8 cellular contexts compared by ENCODE assay signal in the genomic region with DNA sequence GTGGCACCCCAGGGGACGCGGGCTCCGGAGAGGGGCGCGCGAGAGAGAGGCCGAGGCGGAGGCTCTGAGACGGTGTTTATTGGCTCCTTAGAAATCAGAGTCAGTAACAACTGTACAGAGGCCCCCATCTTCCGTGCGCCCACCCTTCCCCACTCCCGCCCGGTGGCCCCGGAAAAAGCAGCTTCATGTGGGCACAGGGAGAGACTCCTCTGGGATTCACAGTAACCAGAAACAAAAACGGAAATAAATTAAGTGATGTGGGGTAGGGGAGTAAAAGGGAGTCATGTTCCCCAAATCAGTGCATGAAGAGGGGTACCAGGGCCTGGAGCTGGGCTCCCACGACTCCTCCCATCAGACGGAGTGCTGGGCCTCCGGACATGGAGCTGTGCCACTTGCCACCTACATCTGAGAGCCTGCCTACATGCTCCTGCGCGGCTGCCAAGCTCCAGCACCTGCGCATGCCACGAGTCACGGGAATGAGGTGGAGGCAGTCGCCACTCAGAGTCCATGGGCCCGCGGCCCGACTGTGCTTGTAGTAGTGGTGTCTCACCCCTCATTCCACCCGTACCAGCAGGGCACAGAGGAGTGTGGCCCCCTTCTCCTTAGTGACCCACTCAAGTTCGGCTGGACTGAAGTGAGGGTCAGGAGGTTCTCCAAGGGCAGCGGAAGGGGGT. TPM values are rescaled to one million over a fixed set of nuclear protein-coding genes. Genes with fewer than 3 reads are reported as not detected.
DNase-seq lines count a peak whose midpoint lies in the region; ATAC-seq, FAIRE-seq and TF ChIP-seq lines count a peak whose summit lies in the region.

No MANE protein-coding gene starts in this region.

- WGBS in adipose tissue, 3 donors = 31 to 40% (median 39%) methylated on average over 30 of the region's 30 CpGs
- 15 to 31% methylated on average over 20 to 30 of the region's 30 CpGs for WGBS in testis, 2 donors

- no peak for TF ChIP-seq CTCF in kidney (IDR thresholded peaks at IDR 0.05; ENCODE audit: borderline replicate concordance, extremely low read depth, insufficient read depth)
- no peak for TF ChIP-seq CTCF in testis (IDR thresholded peaks at IDR 0.05)

- no peak for ATAC-seq in GM18502 (IDR thresholded peaks at IDR 0.05; ENCODE audit: poor library complexity, unreplicated experiment)
- ATAC-seq in GM19397 (IDR thresholded peaks at IDR 0.05; ENCODE audit: unreplicated experiment) = no peak

- no peak for TF ChIP-seq POLR2A in testis (IDR thresholded peaks at IDR 0.05)

- intact Hi-C loops in kidney (cut with DNase I) = no loop called here
- intact Hi-C loops in testis (cut with DNase I; ENCODE audit: low total_unique reads) = no loop called here

- H3K36me3 ChIP-seq in kidney (ENCODE audit: control insufficient read depth in 1 of 2, insufficient read depth in 2 of 2, low read length in 2 of 2) (peaks cover 41 to 47% of the 10 kb centered on the region in 2 donors), testis (ENCODE audit: low read depth, missing control alignments) (no peaks in the 10 kb centered on the region)

- no peaks in the 10 kb centered on the region for H3K27me3 ChIP-seq in testis

- H3K27ac ChIP-seq in adipose tissue (ENCODE audit: low read depth, low read length) = peak overlapping the region; percentile 3
- H3K27ac ChIP-seq in kidney (ENCODE audit: low read depth in 2 of 2, low read length in 2 of 2) = peak overlapping the region; percentile 90 to 92
- peak overlapping the region; percentile 75 to 94 for H3K27ac ChIP-seq in testis

- H3K36me3 Mint-ChIP-seq in activated CD4-positive, alpha-beta T cell treated with anti-CD3 and anti-CD28 coated beads, Interleukin-2, amount 10 ng/mL, durations not matched to agents 7 days and 5 days (ENCODE audit: low read depth) = peaks cover 47% of the 10 kb centered on the region

- H3K9ac ChIP-seq in kidney (ENCODE audit: low read length in 2 of 2) = peak overlapping the region; percentile 55 to 95

- peak overlapping the region; percentile 90 for H3K4me3 Mint-ChIP-seq in activated CD4-positive, alpha-beta T cell treated with anti-CD3 and anti-CD28 coated beads, Interleukin-2, amount 10 ng/mL, durations not matched to agents 7 days and 5 days

- H3K4me1 Mint-ChIP-seq in activated CD4-positive, alpha-beta T cell treated with anti-CD3 and anti-CD28 coated beads, Interleukin-2, amount 10 ng/mL, durations not matched to agents 7 days and 5 days = peaks cover 40% of the 10 kb centered on the region

- CTCF ChIA-PET in activated CD4-positive, alpha-beta T cell treated with anti-CD3 and anti-CD28 coated beads, Interleukin-2, amount 10 ng/mL, durations not matched to agents 7 days and 5 days (lab: Charles Lee) = interaction anchor here (1.6 to 2.2 kb wide), 2 partner anchors 10 to 22 kb away, joined by 4 to 11 read pairs; no protein-coding TSS in a partner anchor

- H3K27ac Mint-ChIP-seq in activated CD4-positive, alpha-beta T cell treated with anti-CD3 and anti-CD28 coated beads, Interleukin-2, amount 10 ng/mL, durations not matched to agents 7 days and 5 days = peak overlapping the region; percentile 94

- H3K9me3 ChIP-seq in kidney (ENCODE audit: control insufficient read depth in 1 of 2, low read length in 2 of 2) (no peaks in the 10 kb centered on the region), testis (no peaks in the 10 kb centered on the region)

- FAIRE-seq in kidney (lab: Jason Lieb, UNC) = no peak

- H3K4me1 ChIP-seq in kidney (ENCODE audit: control insufficient read depth in 1 of 2, insufficient read depth in 1 of 2, low read depth in 1 of 2, low read length in 2 of 2) = peaks cover 15 to 34% of the 10 kb centered on the region in 2 donors
- no peaks in the 10 kb centered on the region for H3K4me1 ChIP-seq in testis

- POLR2A ChIA-PET in activated CD4-positive, alpha-beta T cell treated with anti-CD3 and anti-CD28 coated beads, Interleukin-2, amount 10 ng/mL, durations not matched to agents 7 days and 5 days (lab: Charles Lee) = interaction anchor here (0.6 kb wide), 1 partner anchor 31 kb away, joined by 3 read pairs; no protein-coding TSS in a partner anchor

- no peaks in the 10 kb centered on the region for H3K9me3 Mint-ChIP-seq in activated CD4-positive, alpha-beta T cell treated with anti-CD3 and anti-CD28 coated beads, Interleukin-2, amount 10 ng/mL, durations not matched to agents 7 days and 5 days

- no peak for DNase-seq in activated CD4-positive, alpha-beta T cell treated with anti-CD3 and anti-CD28 coated beads, Interleukin-2, amount 10 ng/mL, durations not matched to agents 7 days and 5 days
- DNase-seq in activated CD4-positive, alpha-beta T cell treated with anti-CD3 and anti-CD28 coated beads, Interleukin-2, amount 50 U/mL, for 48 hours = no peak
- DNase-seq in kidney (no peak), testis (peak; percentile 31)
- no peak for DNase-seq in activated effector memory CD4-positive, alpha-beta T cell treated with Interleukin-2 at 50 U/mL for 16 hours

- peak overlapping the region; percentile 61 to 93 for H3K4me3 ChIP-seq in kidney (ENCODE audit: low read length in 2 of 2)
- peak overlapping the region; percentile 84 to 86 for H3K4me3 ChIP-seq in testis

- H3K27me3 Mint-ChIP-seq in activated CD4-positive, alpha-beta T cell treated with anti-CD3 and anti-CD28 coated beads, Interleukin-2, amount 10 ng/mL, durations not matched to agents 7 days and 5 days = no peaks in the 10 kb centered on the region

RNA-seq across cellular contexts. Expression of gene GPS2, which starts 0.5 kb away (rescaled TPM):
- 100 to 1,000 TPM in 1 of 2 experiments, 10 to 100 TPM in 1; 85.9 to 105 TPM for total RNA-seq in activated CD4-positive, alpha-beta T cell treated with anti-CD3 and anti-CD28 coated beads, Interleukin-2, amount 10 ng/mL, durations not matched to agents 7 days and 5 days
- polyA plus RNA-seq in adipose tissue (10 to 100 TPM; 40.1 to 55.5 (median 47.5) TPM), kidney (ENCODE audit: insufficient read depth, low read depth, low replicate concordance) (101 TPM), testis (ENCODE audit: insufficient read depth, low read depth, low replicate concordance) (219 TPM)
- total RNA-seq in kidney (67.0 TPM), testis (100 to 1,000 TPM; 204 to 239 TPM)

RNA-seq across cellular contexts. Expression of gene EIF5A, which starts 8.3 kb away (rescaled TPM):
- 100 to 1,000 TPM; 470 to 502 TPM for total RNA-seq in activated CD4-positive, alpha-beta T cell treated with anti-CD3 and anti-CD28 coated beads, Interleukin-2, amount 10 ng/mL, durations not matched to agents 7 days and 5 days
- polyA plus RNA-seq in adipose tissue = 100 to 1,000 TPM; 204 to 587 (median 428) TPM
- 306 TPM for total RNA-seq in kidney
- polyA plus RNA-seq in kidney (ENCODE audit: insufficient read depth, low read depth, low replicate concordance) = 434 TPM
- 100 to 1,000 TPM; 193 to 229 TPM for total RNA-seq in testis
- 388 TPM for polyA plus RNA-seq in testis (ENCODE audit: insufficient read depth, low read depth, low replicate concordance)

RNA-seq across cellular contexts. Expression of gene NEURL4, which starts 13.4 kb away (rescaled TPM):
- 10 to 100 TPM; 34.7 to 38.1 TPM for total RNA-seq in activated CD4-positive, alpha-beta T cell treated with anti-CD3 and anti-CD28 coated beads, Interleukin-2, amount 10 ng/mL, durations not matched to agents 7 days and 5 days
- polyA plus RNA-seq in adipose tissue = 10 to 100 TPM; 11.8 to 25.2 (median 17.9) TPM
- 44.7 TPM for total RNA-seq in kidney
- polyA plus RNA-seq in kidney (ENCODE audit: insufficient read depth, low read depth, low replicate concordance) = 21.2 TPM
- total RNA-seq in testis = 10 to 100 TPM; 34.5 to 50.6 TPM
- polyA plus RNA-seq in testis (ENCODE audit: insufficient read depth, low read depth, low replicate concordance) = 38.3 TPM

RNA-seq across cellular contexts. Expression of gene ACAP1, which starts 20.6 kb away (rescaled TPM):
- total RNA-seq in activated CD4-positive, alpha-beta T cell treated with anti-CD3 and anti-CD28 coated beads, Interleukin-2, amount 10 ng/mL, durations not matched to agents 7 days and 5 days = 100 to 1,000 TPM; 727 to 775 TPM
- polyA plus RNA-seq in adipose tissue (10 to 100 TPM in 1 of 3 donors, 1 to 10 TPM in 2; 4.0 to 12.7 (median 5.2) TPM), kidney (ENCODE audit: insufficient read depth, low read depth, low replicate concordance) (9.9 TPM), testis (ENCODE audit: insufficient read depth, low read depth, low replicate concordance) (95.2 TPM)
- total RNA-seq in kidney (26.0 TPM), testis (100 to 1,000 TPM in 1 of 2 donors, 10 to 100 TPM in 1; 12.6 to 140 TPM)

RNA-seq across cellular contexts. Expression of gene YBX2, which starts 21.3 kb away (rescaled TPM):
- total RNA-seq in activated CD4-positive, alpha-beta T cell treated with anti-CD3 and anti-CD28 coated beads, Interleukin-2, amount 10 ng/mL, durations not matched to agents 7 days and 5 days = under 1 TPM; 0.55 to 0.83 TPM
- polyA plus RNA-seq in adipose tissue (1 to 10 TPM in 2 of 3 donors, under 1 TPM in 1; 0.95 to 6.0 (median 2.2) TPM), kidney (ENCODE audit: insufficient read depth, low read depth, low replicate concordance) (3.3 TPM), testis (ENCODE audit: insufficient read depth, low read depth, low replicate concordance) (1,120 TPM)
- total RNA-seq in kidney (1.3 TPM), testis (100 to 1,000 TPM; 276 to 549 TPM)

Comparison
In these comparisons a context has a peak if more than half of its experiments do, and no peak if none do; other contexts are left out.
1. H3K27ac ChIP-seq: peak in every context shown above with its lines; median percentile 91 in kidney; 84 in testis; 3 in adipose tissue.